In the genomic region with DNA sequence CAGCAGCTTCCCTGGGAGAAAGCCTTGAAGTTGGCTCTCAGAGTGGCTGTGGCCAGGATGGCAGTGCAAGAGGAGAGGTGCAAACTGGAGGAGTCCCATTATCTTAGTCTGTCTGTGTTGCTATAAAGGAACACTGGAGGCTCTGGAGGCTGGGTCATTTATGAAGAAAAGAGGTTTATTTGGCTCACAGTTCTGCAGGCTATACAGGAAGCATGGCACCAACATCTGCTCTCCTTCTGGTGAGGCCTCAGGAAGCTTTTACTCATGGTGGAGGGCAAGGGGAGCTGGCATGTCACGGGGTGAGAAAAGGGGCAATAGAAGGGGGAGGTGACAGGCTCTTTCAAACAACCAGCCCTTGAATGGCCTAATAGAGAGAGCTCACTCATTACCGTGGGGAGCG, we compare ENCODE assay signal across 33 cellular contexts.
"Had no signal": no experiment of that assay in that cellular context is flagged by ENCODE, and none has a peak within 500 bp of the region (broad histone marks: within the 10 kb centered on the region; RNA-seq: fewer than 3 reads in every experiment).

No MANE protein-coding gene starts in this region.

- H3K27me3 Mint-ChIP-seq: brain had no signal

- H3K9ac ChIP-seq: SK-N-SH had no signal

- H3K27ac ChIP-seq: adrenal gland, Peyer's patch, SJSA1 had no signal

- H3K9me3 ChIP-seq: adrenal gland, MG63, Peyer's patch, SJSA1, SK-N-SH had no signal

- H3K4me2 ChIP-seq: SK-N-SH had no signal

- H3K4me1 ChIP-seq: adrenal gland, Peyer's patch, SJSA1 had no signal

- H3K4me3 Mint-ChIP-seq: activated CD4-positive, alpha-beta T cell treated with anti-CD3 and anti-CD28 coated beads, Interleukin-2, amount 10 ng/mL, durations not matched to agents 7 days and 5 days; activated naive CD4-positive, alpha-beta T cell treated with anti-CD3 and anti-CD28 coated beads for 36 hours; activated T-cell treated with anti-CD3 and anti-CD28 coated beads, Interleukin-2, amount 50 U/mL, for 4 hours; activated T-helper 1 cell treated with anti-CD3 and anti-CD28 coated beads, Interleukin-12 subunit alpha, Interleukin-12 subunit beta, Interleukin-2, Interleukin-4 antibody, amounts not matched to agents 30 ng/mL and 10 ng/mL and 1 ng/mL, durations not matched to agents 14 hours and 24 hours and 36 hours; brain; T-helper 1 cell treated with Interleukin-12 subunit alpha and Interleukin-12 subunit beta and Interleukin-4 antibody, amounts not matched to agents 30 μg/mL and 1 μg/mL, for 36 hours; T-helper 2 cell treated with Interferon-gamma antibody and Interleukin-4, amounts not matched to agents 5 μg/mL and 100 μg/mL, for 36 hours had no signal

- H3K27me3 ChIP-seq: adrenal gland, MG63, Peyer's patch, SJSA1 had no signal

- DNase-seq: activated CD4-positive, alpha-beta T cell treated with anti-CD3 and anti-CD28 coated beads, Interleukin-2, amount 10 ng/mL, durations not matched to agents 7 days and 5 days; activated CD4-positive, alpha-beta T cell treated with anti-CD3 and anti-CD28 coated beads, Interleukin-2, amount 50 U/mL, for 48 hours; activated CD8-positive, alpha-beta memory T cell treated with anti-CD3 and anti-CD28 coated beads, Interleukin-2, amount 50 U/mL, for 4 hours; activated gamma-delta T cell treated with Interleukin-2 at 50 U/mL for 16 hours; activated naive CD4-positive, alpha-beta T cell treated with anti-CD3 and anti-CD28 coated beads for 36 hours; activated T-cell treated with anti-CD3 and anti-CD28 coated beads for 4 hours; activated T-cell treated with anti-CD3 and anti-CD28 coated beads, Interleukin-2, amount 50 U/mL, for 4 hours; caudate nucleus; Kasumi-1; KG1; MG63; NCI-H1048; NCI-H1105 treated with DMSO at 0.1 percent for 48 hours; NCI-H1436 treated with DMSO at 0.1 percent for 48 hours; NCI-H187; NCI-H2107; NCI-H2171; NCI-H510A; NCI-H526; NCI-H748 treated with DMSO at 0.1 percent for 48 hours; NK-92 treated with Interleukin-12 subunit alpha and Interleukin-12 subunit beta, amount 100 ng/mL, for 24 hours; PC-3; RPMI8226; SHP77 treated with DMSO at 0.1 percent for 48 hours; SK-N-SH had no signal

- H3K27ac Mint-ChIP-seq: activated CD4-positive, alpha-beta T cell treated with anti-CD3 and anti-CD28 coated beads, Interleukin-2, amount 10 ng/mL, durations not matched to agents 7 days and 5 days; activated naive CD4-positive, alpha-beta T cell treated with anti-CD3 and anti-CD28 coated beads for 36 hours; activated T-helper 1 cell treated with anti-CD3 and anti-CD28 coated beads, Interleukin-12 subunit alpha, Interleukin-12 subunit beta, Interleukin-2, Interleukin-4 antibody, amounts not matched to agents 30 ng/mL and 10 ng/mL and 1 ng/mL, durations not matched to agents 14 hours and 24 hours and 36 hours; T-helper 1 cell treated with Interleukin-12 subunit alpha and Interleukin-12 subunit beta and Interleukin-4 antibody, amounts not matched to agents 30 μg/mL and 1 μg/mL, for 36 hours; T-helper 2 cell treated with Interferon-gamma antibody and Interleukin-4, amounts not matched to agents 5 μg/mL and 100 μg/mL, for 36 hours had no signal

- H3K4me3 ChIP-seq: adrenal gland, MG63, Peyer's patch, SJSA1 had no signal

- H3K9me3 Mint-ChIP-seq: activated naive CD4-positive, alpha-beta T cell treated with anti-CD3 and anti-CD28 coated beads for 36 hours; activated naive CD4-positive, alpha-beta T cell treated with anti-CD3 and anti-CD28 coated beads, Interleukin-2, amount 50 U/mL, for 72 hours; activated T-helper 1 cell treated with anti-CD3 and anti-CD28 coated beads, Interleukin-12 subunit alpha, Interleukin-12 subunit beta, Interleukin-2, Interleukin-4 antibody, amounts not matched to agents 30 ng/mL and 10 ng/mL and 1 ng/mL, durations not matched to agents 14 hours and 24 hours and 36 hours; T-helper 2 cell treated with Interferon-gamma antibody and Interleukin-4, amounts not matched to agents 5 μg/mL and 100 μg/mL, for 36 hours had no signal

- H3K4me1 Mint-ChIP-seq: activated CD4-positive, alpha-beta T cell treated with anti-CD3 and anti-CD28 coated beads, Interleukin-2, amount 10 ng/mL, durations not matched to agents 7 days and 5 days had no signal

- H3K36me3 ChIP-seq: adrenal gland, MG63, SJSA1 had no signal
